Comparison of ENCODE assay signal across 11 cellular contexts in the genomic region with DNA sequence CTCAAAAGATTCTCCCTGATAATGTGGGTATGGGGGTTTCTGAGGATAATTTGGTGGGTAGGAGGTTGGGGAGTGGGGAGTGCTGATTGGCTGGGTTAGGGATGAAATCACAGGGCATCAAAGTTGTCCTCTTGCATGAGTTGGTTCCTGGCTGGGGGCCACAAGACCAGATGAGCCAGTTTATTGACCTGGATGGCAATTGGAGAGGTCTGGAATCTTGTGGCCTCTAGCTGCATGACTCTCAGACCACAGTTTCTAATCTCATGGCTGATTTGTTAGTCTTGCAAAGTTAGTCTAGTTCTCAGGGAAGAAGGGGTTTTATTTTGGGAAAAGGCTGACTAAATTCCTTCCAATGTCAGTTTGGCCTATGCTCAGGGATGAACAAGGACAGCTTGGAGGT. TPM values are rescaled to one million over a fixed set of nuclear protein-coding genes. Genes with fewer than 3 reads are reported as not detected.
A peak's percentile ranks its signal among the peaks of the same experiment; 100 is the strongest.
DNase-seq lines count a peak whose midpoint lies in the region; ATAC-seq and TF ChIP-seq lines count a peak whose summit lies in the region.
"Had no signal": no experiment of that assay in that cellular context is flagged by ENCODE, and none has a peak within 500 bp of the region (broad histone marks: within the 10 kb centered on the region; RNA-seq: fewer than 3 reads in every experiment).

No MANE protein-coding gene starts in this region.

- in situ Hi-C loops in IMR-90 (cut with MboI; ENCODE audit: low sequenced_read_pairs) (no loop called here), HAP-1 (cut with MboI; ENCODE audit: low sequenced_read_pairs) (no loop called here)

- H3K4me3 ChIP-seq in IMR-90 (ENCODE audit: insufficient read depth, low read depth, low read length) (no peak overlapping the region), cardiac fibroblast (replicated peaks in 1 of 2; ENCODE audit: low read depth in 2 of 2, low read length in 2 of 2) (no peak overlapping the region), parathyroid adenoma (ENCODE audit: low read depth, low read length) (no peak overlapping the region), HAP-1 (no peak overlapping the region), upper lobe of right lung (no peak overlapping the region)
- H3K4me3 ChIP-seq: sigmoid colon had no signal

- no peak overlapping the region for H2BK15ac ChIP-seq in IMR-90 (ENCODE audit: low read depth, low read length)

- H4K20me1 ChIP-seq in IMR-90 (ENCODE audit: insufficient read depth, low read length): no peaks in the 10 kb centered on the region

- no peak overlapping the region for H3K4me3 Mint-ChIP-seq in T-helper 2 cell treated with Interferon-gamma antibody and Interleukin-4, amounts not matched to agents 5 μg/mL and 100 μg/mL, for 36 hours

- dilution Hi-C loops in IMR-90 (cut with HindIII; ENCODE audit: low sequenced_read_pairs, unreplicated experiment): no loop called here

- peaks cover 5% of the 10 kb centered on the region for H3K9me3 Mint-ChIP-seq in T-helper 2 cell treated with Interferon-gamma antibody and Interleukin-4, amounts not matched to agents 5 μg/mL and 100 μg/mL, for 36 hours

- no peak overlapping the region for H3K56ac ChIP-seq in IMR-90 (ENCODE audit: extremely low read depth, insufficient read depth, low read length)

- no peak for DNase-seq in T-helper 2 cell treated with Interferon-gamma antibody and Interleukin-4, amounts not matched to agents 5 μg/mL and 100 μg/mL, for 36 hours (ENCODE audit: low spot score)
- DNase-seq in T-helper 2 cell: no peak
- peak; percentile 73 for DNase-seq in IMR-90
- peak; percentile 10 to 40 for DNase-seq in cardiac fibroblast (ENCODE audit: low read depth in 2 of 2)
- DNase-seq in HAP-1 (ENCODE audit: low spot score in 2 of 2): no peak
- no peak for DNase-seq in hippocampal formation (lab: John Stamatoyannopoulos, UW)
- DNase-seq in upper lobe of right lung: no peak
- DNase-seq: GDM1, sigmoid colon, trophoblast cell had no signal

- no peak overlapping the region for H2BK5ac ChIP-seq in IMR-90 (ENCODE audit: low read depth, low read length, poor library complexity, severe bottlenecking)

- H3K27ac Mint-ChIP-seq in T-helper 2 cell treated with Interferon-gamma antibody and Interleukin-4, amounts not matched to agents 5 μg/mL and 100 μg/mL, for 36 hours: peak overlapping the region; percentile 33

- no peaks in the 10 kb centered on the region for H3K79me2 ChIP-seq in parathyroid adenoma

- H4K8ac ChIP-seq in IMR-90 (ENCODE audit: low read depth in 2 of 2, low read length in 2 of 2): no peak overlapping the region

- H3K27me3 ChIP-seq in IMR-90 (ENCODE audit: control insufficient read depth, insufficient read depth, low read length): 0 out of 2 replicates have a peak, but pooled peaks cover 1% of the 10 kb centered on the region
- H3K27me3 ChIP-seq in parathyroid adenoma (ENCODE audit: control insufficient read depth, insufficient read depth, low read length): no peaks in the 10 kb centered on the region
- no peaks in the 10 kb centered on the region for H3K27me3 ChIP-seq in HAP-1 (ENCODE audit: low read depth)
- no peaks in the 10 kb centered on the region for H3K27me3 ChIP-seq in upper lobe of right lung
- H3K27me3 ChIP-seq: sigmoid colon had no signal

- H3K4me1 ChIP-seq in IMR-90 (ENCODE audit: control insufficient read depth, insufficient read depth, low read length) (peaks cover 2% of the 10 kb centered on the region), parathyroid adenoma (peaks cover 8% of the 10 kb centered on the region), HAP-1 (no peaks in the 10 kb centered on the region; the same call in 1 of the 2 replicates), upper lobe of right lung (peaks cover 14% of the 10 kb centered on the region)

- no TSS peak for BruUV-seq in IMR-90 (replicated peaks; lab: Mats Ljungman, UMichigan)

- H3K27ac ChIP-seq in IMR-90 (ENCODE audit: insufficient read depth, low read length): no peak overlapping the region
- H3K27ac ChIP-seq in parathyroid adenoma: peak overlapping the region; percentile 55
- H3K27ac ChIP-seq in upper lobe of right lung: no peak overlapping the region
- H3K27ac ChIP-seq: sigmoid colon had no signal

- H3K36me3 ChIP-seq in IMR-90 (ENCODE audit: control insufficient read depth, insufficient read depth, low read length): no peaks in the 10 kb centered on the region
- no peaks in the 10 kb centered on the region for H3K36me3 ChIP-seq in parathyroid adenoma (ENCODE audit: control insufficient read depth, insufficient read depth, low read length)
- no peaks in the 10 kb centered on the region for H3K36me3 ChIP-seq in HAP-1 (replicated peaks)
- H3K36me3 ChIP-seq in upper lobe of right lung: no peaks in the 10 kb centered on the region
- H3K36me3 ChIP-seq: sigmoid colon had no signal

- no peaks in the 10 kb centered on the region for H3K27me3 Mint-ChIP-seq in T-helper 2 cell treated with Interferon-gamma antibody and Interleukin-4, amounts not matched to agents 5 μg/mL and 100 μg/mL, for 36 hours (ENCODE audit: low read depth)

- no peak overlapping the region for H4K5ac ChIP-seq in IMR-90 (ENCODE audit: low read depth, low read length)

- no peak overlapping the region for H3K18ac ChIP-seq in IMR-90 (ENCODE audit: low read depth, low read length)

- peaks cover 0 to 8% of the 10 kb centered on the region in 2 experiments; a peak in 1 of 4 replicates for H3K79me1 ChIP-seq in IMR-90 (ENCODE audit: low read depth in 1 of 2, low read length in 2 of 2)

- H3K4me2 ChIP-seq in IMR-90 (ENCODE audit: low read depth, low read length) (no peak overlapping the region), parathyroid adenoma (ENCODE audit: low read length) (no peak overlapping the region)

- H2AK5ac ChIP-seq in IMR-90 (ENCODE audit: low read depth, low read length): no peak overlapping the region

- ATAC-seq in IMR-90 (ENCODE audit: low read depth): no peak
- ATAC-seq in upper lobe of right lung: no peak

- H3K23ac ChIP-seq in IMR-90 (ENCODE audit: low read depth, low read length): no peak overlapping the region

- no peak overlapping the region for H2BK20ac ChIP-seq in IMR-90 (ENCODE audit: low read depth, low read length)

- intact Hi-C loops in IMR-90 (cut with micrococcal nuclease): no loop called here
- intact Hi-C loops in upper lobe of right lung (cut with DNase I): no loop called here

- CTCF ChIA-PET in IMR-90 (lab: Yijun Ruan, JAX): interaction anchor here (3.2 kb wide), 1 partner anchor 17 kb away, joined by 11 read pairs; no protein-coding TSS in a partner anchor

- no peak for TF ChIP-seq POLR2A in IMR-90 (IDR thresholded peaks at IDR 0.05; ENCODE audit: low read depth, low read length)

- peaks cover 38% of the 10 kb centered on the region for H3K4me1 Mint-ChIP-seq in T-helper 2 cell treated with Interferon-gamma antibody and Interleukin-4, amounts not matched to agents 5 μg/mL and 100 μg/mL, for 36 hours (ENCODE audit: low read depth)

- POLR2A ChIA-PET in IMR-90 (lab: Charles Lee; ENCODE audit: unreplicated experiment): no interaction called here

- H3K36me3 Mint-ChIP-seq in T-helper 2 cell treated with Interferon-gamma antibody and Interleukin-4, amounts not matched to agents 5 μg/mL and 100 μg/mL, for 36 hours (ENCODE audit: low read depth): peaks cover 21% of the 10 kb centered on the region

- H2AFZ ChIP-seq in IMR-90 (replicated peaks; ENCODE audit: low read length, poor library complexity) (no peak overlapping the region), parathyroid adenoma (peak overlapping the region; percentile 53)

- H4K91ac ChIP-seq in IMR-90 (ENCODE audit: insufficient read depth, low read depth, low read length): no peak overlapping the region

- H3K9me1 ChIP-seq in IMR-90 (ENCODE audit: insufficient read depth, low read length): no peaks in the 10 kb centered on the region

- H3K9me3 ChIP-seq in IMR-90 (ENCODE audit: control insufficient read depth, insufficient read depth, low read length): no peaks in the 10 kb centered on the region
- no peaks in the 10 kb centered on the region for H3K9me3 ChIP-seq in parathyroid adenoma (ENCODE audit: control insufficient read depth, low read length)
- H3K9me3 ChIP-seq in HAP-1: no peaks in the 10 kb centered on the region
- H3K9me3 ChIP-seq in upper lobe of right lung: no peaks in the 10 kb centered on the region
- H3K9me3 ChIP-seq: sigmoid colon had no signal

- no peak overlapping the region for H3K9ac ChIP-seq in IMR-90 (ENCODE audit: low read depth, low read length)
- no peak overlapping the region for H3K9ac ChIP-seq in parathyroid adenoma

- H2AK9ac ChIP-seq in IMR-90 (replicated peaks; ENCODE audit: low read depth, low read length, poor library complexity): no peak overlapping the region

- H2BK120ac ChIP-seq in IMR-90 (ENCODE audit: low read depth, low read length): no peak overlapping the region

- no peak for TF ChIP-seq CTCF in IMR-90 (conservative IDR thresholded peaks at IDR 0.05; ENCODE audit: low read depth, low read length)
- no peak for TF ChIP-seq CTCF in cardiac fibroblast (IDR thresholded peaks at IDR 0.05; ENCODE audit: low read depth, low read length)
- TF ChIP-seq CTCF in parathyroid adenoma (IDR thresholded peaks at IDR 0.05): no peak
- TF ChIP-seq CTCF in upper lobe of right lung (IDR thresholded peaks at IDR 0.05): no peak

- H3K14ac ChIP-seq in IMR-90 (replicated peaks; ENCODE audit: low read depth, low read length): no peak overlapping the region

- TF ChIP-seq RAD21 in IMR-90 (IDR thresholded peaks at IDR 0.05; ENCODE audit: low read length): no peak

- H3K4ac ChIP-seq in IMR-90 (ENCODE audit: low read depth, low read length): no peak overlapping the region

TF ChIP-seq in IMR-90, 13 proteins besides CTCF, POLR2A, EP300 and RAD21 (continues in another document):
- TF ChIP-seq MXI1 (IDR thresholded peaks at IDR 0.05; ENCODE audit: borderline replicate concordance, low read depth, low read length) (no peak), CHD1 (IDR thresholded peaks at IDR 0.05; ENCODE audit: low read depth, low read length) (no peak), SMC3 (IDR thresholded peaks at IDR 0.05; ENCODE audit: low read depth, low read length) (no peak), FOS (IDR thresholded peaks at IDR 0.05; ENCODE audit: low read depth, low read length) (no peak), BHLHE40 (IDR thresholded peaks at IDR 0.05; ENCODE audit: low read depth, low read length) (no peak)

RNA-seq across cellular contexts. Expression of gene GBP1, which starts 3.3 kb away (rescaled TPM):
- total RNA-seq in IMR-90 (2012; rRNA removed): 108 and 118 TPM in 2 replicates
- polyA plus RNA-seq in IMR-90 (2012; rRNA removed): 39.3 and 40.1 TPM in 2 replicates
- 11.7 and 17.1 TPM in 2 replicates for polyA plus RNA-seq in IMR-90 (2012; cell fraction: cytosol; rRNA removed)
- 25.0 and 184 TPM in 2 replicates for polyA plus RNA-seq in IMR-90 (2012; cell fraction: nucleus; rRNA removed; ENCODE audit: low replicate concordance)
- total RNA-seq in upper lobe of right lung: 42.2 TPM

RNA-seq across cellular contexts. Expression of gene GBP3, which starts 45.6 kb away (rescaled TPM):
- total RNA-seq in IMR-90 (2012; rRNA removed) (42.5 and 50.0 TPM in 2 replicates), upper lobe of right lung (46.6 TPM)
- polyA plus RNA-seq in IMR-90 (2012; rRNA removed): 20.5 and 21.9 TPM in 2 replicates
- polyA plus RNA-seq in IMR-90 (2012; cell fraction: cytosol; rRNA removed): 7.8 and 18.4 TPM in 2 replicates
- polyA plus RNA-seq in IMR-90 (2012; cell fraction: nucleus; rRNA removed; ENCODE audit: low replicate concordance): 6.9 and 32.6 TPM in 2 replicates

RNA-seq across cellular contexts. Expression of gene GBP2, which starts 57.6 kb away (rescaled TPM):
- total RNA-seq in IMR-90 (2012; rRNA removed): 12.8 and 17.7 TPM in 2 replicates
- polyA plus RNA-seq in IMR-90 (2012; rRNA removed): 6.7 and 8.2 TPM in 2 replicates
- 4.1 and 4.5 TPM in 2 replicates for polyA plus RNA-seq in IMR-90 (2012; cell fraction: cytosol; rRNA removed)
- polyA plus RNA-seq in IMR-90 (2012; cell fraction: nucleus; rRNA removed; ENCODE audit: low replicate concordance): 2.2 and 10.3 TPM in 2 replicates
- 40.8 TPM for total RNA-seq in upper lobe of right lung

Comparison
In these comparisons a context has a peak if more than half of its experiments do, and no peak if none do; other contexts are left out.
1. DNase-seq: peak in IMR-90 (single experiment) and cardiac fibroblast (2 of 2); none in T-helper 2 cell treated with Interferon-gamma antibody and Interleukin-4, amounts not matched to agents 5 μg/mL and 100 μg/mL, for 36 hours (single experiment), T-helper 2 cell (0 of 5), HAP-1 (0 of 2), hippocampal formation (0 of 2) and upper lobe of right lung (single experiment).